ENCODE assay signal across 23 cellular contexts in genomic region chr4:109942292-109942926, GRCh38. TPM values are rescaled to one million over a fixed set of nuclear protein-coding genes. Genes with fewer than 3 reads are reported as not detected.
DNase-seq lines count a peak whose midpoint lies in the region; ATAC-seq, FAIRE-seq and TF ChIP-seq lines count a peak whose summit lies in the region.
"Had no signal": no experiment of that assay in that cellular context is flagged by ENCODE, and none has a peak within 500 bp of the region (broad histone marks: within the 10 kb centered on the region; RNA-seq: fewer than 3 reads in every experiment).

No MANE protein-coding gene starts in this region.

- no peaks in the 10 kb centered on the region for H3K9me1 ChIP-seq in K562 (ENCODE audit: control insufficient read depth, insufficient read depth, low read length)

- H3K27ac ChIP-seq in K562 (ENCODE audit: extremely low read depth, low read depth, low read length): no peak overlapping the region
- no peak overlapping the region for H3K27ac ChIP-seq in mesendoderm (ENCODE audit: low read depth, low read length)
- no peak overlapping the region for H3K27ac ChIP-seq in transverse colon
- no peak overlapping the region for H3K27ac ChIP-seq in tibial nerve
- H3K27ac ChIP-seq: BLaER1, KMS-11 had no signal

- H3K4me2 ChIP-seq in K562 (ENCODE audit: insufficient read depth, low read length) (no peak overlapping the region), mesendoderm (ENCODE audit: low read length) (no peak overlapping the region)
- H3K4me2 ChIP-seq: BLaER1, KMS-11, SK-N-SH had no signal

- TF ChIP-seq CTCF in K562 (IDR thresholded peaks at IDR 0.05 in 2 of 3, conservative IDR thresholded peaks at IDR 0.05 in 1 of 3; ENCODE audit: insufficient read depth in 2 of 3, low read depth in 1 of 3, low read length in 3 of 3) (no peak), transverse colon (IDR thresholded peaks at IDR 0.05) (no peak), tibial nerve (IDR thresholded peaks at IDR 0.05) (no peak)

- no peak overlapping the region for H3K4ac ChIP-seq in mesendoderm (ENCODE audit: low read depth, low read length)

- peaks cover 0 to 8% of the 10 kb centered on the region in 2 experiments; a peak in 1 of 5 replicates for H3K27me3 ChIP-seq in K562 (ENCODE audit: control insufficient read depth in 2 of 2, insufficient read depth in 2 of 2, low read length in 2 of 2)
- H3K27me3 ChIP-seq in mesendoderm (ENCODE audit: insufficient read depth, low read length, poor library complexity): no peaks in the 10 kb centered on the region
- H3K27me3 ChIP-seq in transverse colon: no peaks in the 10 kb centered on the region
- H3K27me3 ChIP-seq in tibial nerve: no peaks in the 10 kb centered on the region
- H3K27me3 ChIP-seq: BLaER1 had no signal

- no peak for TF ChIP-seq RAD21 in K562 (CRISPR knock-in tag; conservative IDR thresholded peaks at IDR 0.05 in 1 of 2, IDR thresholded peaks at IDR 0.05 in 1 of 2)

- DNase-seq in HuH-7.5 (ENCODE audit: low spot score) (peak; percentile 13), K562 (ENCODE audit: extremely low read depth in 1 of 4, low spot score in 3 of 4) (no peak), glomerular visceral epithelial cell (ENCODE audit: extremely low spot score) (peak; percentile 13), mesendoderm (no peak), transverse colon (no peak), erythroblast (lab: John Stamatoyannopoulos, UW) (no peak), tibial nerve (ENCODE audit: low spot score in 2 of 2) (no peak)
- DNase-seq: CD4-positive, CD25-positive, alpha-beta regulatory T cell; DMS153; DND-41; NCI-H1092 treated with DMSO at 0.1 percent for 48 hours; NCI-H1436 treated with DMSO at 0.1 percent for 48 hours; NCI-H2029; NCI-H446 treated with DMSO at 0.1 percent for 48 hours; NCI-H526; NK-92 treated with Interleukin-12 subunit alpha and Interleukin-12 subunit beta, amount 100 ng/mL, for 24 hours; PC-3; SK-N-SH had no signal

- POLR2A ChIA-PET in K562 (lab: Yijun Ruan, JAX): no interaction called here

- no peaks in the 10 kb centered on the region for H3K9me3 ChIP-seq in K562 (replicated peaks; ENCODE audit: control insufficient read depth, insufficient read depth, low read depth, low read length)
- H3K9me3 ChIP-seq in transverse colon: no peaks in the 10 kb centered on the region
- no peaks in the 10 kb centered on the region for H3K9me3 ChIP-seq in tibial nerve
- H3K9me3 ChIP-seq: BLaER1, SK-N-SH had no signal

- TF ChIP-seq POLR2A in K562 (conservative IDR thresholded peaks at IDR 0.05): no peak
- no peak for TF ChIP-seq POLR2A in transverse colon (IDR thresholded peaks at IDR 0.05)
- TF ChIP-seq POLR2A in erythroblast (IDR thresholded peaks at IDR 0.05; ENCODE audit: low read length): no peak
- TF ChIP-seq POLR2A in tibial nerve (IDR thresholded peaks at IDR 0.05): no peak

- no peak overlapping the region for H2AK5ac ChIP-seq in mesendoderm (ENCODE audit: low read length)

- WGBS in K562 (ENCODE audit: insufficient coverage, low coverage, missing lambda C conversion rate): 15% methylated on average over 4 of the region's 4 CpGs
- WGBS in mesendoderm (ENCODE audit: extremely low coverage, insufficient coverage, low lambda C conversion rate): no CpG with 5 or more reads among the region's 4 CpGs
- WGBS in transverse colon (ENCODE audit: low coverage in 1 of 2), 2 donors: 49 to 68% methylated on average over 3 to 4 of the region's 4 CpGs
- 65 to 75% methylated on average over 4 of the region's 4 CpGs for WGBS in tibial nerve, 2 donors

- peak overlapping the region; percentile 45 for H2BK120ac ChIP-seq in mesendoderm (ENCODE audit: low read depth, low read length)

- no peak overlapping the region for H3K4me3 ChIP-seq in K562
- no peak overlapping the region for H3K4me3 ChIP-seq in mesendoderm (ENCODE audit: low read length)
- H3K4me3 ChIP-seq in transverse colon: no peak overlapping the region
- no peak overlapping the region for H3K4me3 ChIP-seq in tibial nerve
- H3K4me3 ChIP-seq: BLaER1 had no signal

- no peak overlapping the region for H3K56ac ChIP-seq in mesendoderm (ENCODE audit: low read length)

- no peak for ATAC-seq in K562
- no peak for ATAC-seq in HG03135 (IDR thresholded peaks at IDR 0.05; ENCODE audit: unreplicated experiment)
- ATAC-seq: PC-3 had no signal

- FAIRE-seq in K562 (lab: Jason Lieb, UNC): no peak
- FAIRE-seq: GM12892, H54 had no signal

- H2BK5ac ChIP-seq in mesendoderm (ENCODE audit: low read length): no peak overlapping the region

- H3K9ac ChIP-seq in K562 (ENCODE audit: insufficient read depth in 1 of 2, low read depth in 2 of 2, low read length in 2 of 2) (no peak overlapping the region), mesendoderm (ENCODE audit: low read length) (no peak overlapping the region)
- H3K9ac ChIP-seq: BLaER1, KMS-11, SK-N-SH had no signal

- TF ChIP-seq EP300 in K562 (IDR thresholded peaks at IDR 0.05; ENCODE audit: low read length) (no peak), transverse colon (IDR thresholded peaks at IDR 0.05; ENCODE audit: low read depth) (no peak), tibial nerve (IDR thresholded peaks at IDR 0.05) (no peak)

- intact Hi-C loops in K562 (cut with micrococcal nuclease) (no loop called here), transverse colon (cut with DNase I; ENCODE audit: low total_unique reads) (no loop called here)

- H4K5ac ChIP-seq in mesendoderm (ENCODE audit: low read length): no peak overlapping the region

- H3K79me2 ChIP-seq in K562 (ENCODE audit: control insufficient read depth, insufficient read depth, low read length) (no peaks in the 10 kb centered on the region), mesendoderm (ENCODE audit: control insufficient read depth, insufficient read depth, low read length) (no peaks in the 10 kb centered on the region)

- peak overlapping the region; percentile 56 for H4K8ac ChIP-seq in mesendoderm (ENCODE audit: low read depth, low read length)

- H3K23ac ChIP-seq in mesendoderm (ENCODE audit: low read length): no peak overlapping the region

- in situ Hi-C loops in K562 (cut with MboI) (no loop called here), transverse colon (cut with MboI; ENCODE audit: low pct_ligation_motif_present in 1 of 4, low pct_unique_long_range_greater_than_20kb in 1 of 4, low sequenced_read_pairs in 3 of 4) (no loop called here)

- H4K20me1 ChIP-seq in K562 (replicated peaks; ENCODE audit: control insufficient read depth, insufficient read depth, low read length): no peaks in the 10 kb centered on the region
- H4K20me1 ChIP-seq: BLaER1 had no signal

- no peak overlapping the region for H2AFZ ChIP-seq in K562 (ENCODE audit: low read depth, low read length)

- peaks cover 5% of the 10 kb centered on the region for H3K79me1 ChIP-seq in mesendoderm (ENCODE audit: low read length)

- no TSS peak for BruUV-seq in K562 (replicated peaks; lab: Mats Ljungman, UMichigan)

- H2BK15ac ChIP-seq in mesendoderm (replicated peaks; ENCODE audit: low read depth): no peak overlapping the region

- CTCF ChIA-PET in K562 (lab: Yijun Ruan, JAX; ENCODE audit: low intra/inter-chr PET ratio): no interaction called here

- H3K4me1 ChIP-seq in K562 (replicated peaks in 1 of 2; ENCODE audit: control insufficient read depth in 2 of 2, insufficient read depth in 2 of 2, low read length in 2 of 2) (peaks cover 0 to 7% of the 10 kb centered on the region in 2 experiments; a peak in 3 of 5 replicates), mesendoderm (ENCODE audit: control insufficient read depth, low read depth, low read length) (no peaks in the 10 kb centered on the region), transverse colon (no peaks in the 10 kb centered on the region), tibial nerve (no peaks in the 10 kb centered on the region)
- H3K4me1 ChIP-seq: BLaER1 had no signal

- no peaks in the 10 kb centered on the region for H3K36me3 ChIP-seq in K562 (ENCODE audit: control insufficient read depth, insufficient read depth, low read length)
- peaks cover 2% of the 10 kb centered on the region for H3K36me3 ChIP-seq in mesendoderm (ENCODE audit: control insufficient read depth, insufficient read depth, low read length)
- H3K36me3 ChIP-seq in transverse colon: no peaks in the 10 kb centered on the region
- H3K36me3 ChIP-seq in tibial nerve: no peaks in the 10 kb centered on the region
- H3K36me3 ChIP-seq: BLaER1 had no signal

- peak overlapping the region; percentile 68 for H3K18ac ChIP-seq in mesendoderm (ENCODE audit: low read length)

TF ChIP-seq in K562, 482 proteins besides CTCF, POLR2A, EP300 and RAD21 (continues in another document):
- TF ChIP-seq KLF10 (CRISPR knock-in tag; IDR thresholded peaks at IDR 0.05) (no peak), THRB (CRISPR knock-in tag; conservative IDR thresholded peaks at IDR 0.05) (no peak)

RNA-seq across cellular contexts. Expression of gene EGF, which starts 29.7 kb away (rescaled TPM):
- total RNA-seq in K562 (2011; cell fraction: chromatin; rRNA removed; ENCODE audit: low replicate concordance): 1.7 and 3.0 TPM in 2 replicates
- 0.83 and 1.2 TPM in 2 replicates for total RNA-seq in K562 (2011; cell fraction: nucleolus; rRNA removed)
- total RNA-seq in K562 (2011; cell fraction: nucleoplasm; rRNA removed): 2.3 and 2.7 TPM in 2 replicates
- total RNA-seq in K562 (2014; rRNA removed) (0.78 and 1.3 TPM in 2 replicates), K562 (2014; rRNA removed; fragmentation: Illumina TruSeq; extraction: Trizol) (1.6 and 1.7 TPM in 2 replicates), K562 (2015; rRNA removed; fragmentation: Illumina TruSeq; extraction: Trizol) (2.0 and 2.4 TPM in 2 replicates), K562 (2021) (1.2 and 1.5 TPM in 2 replicates), transverse colon (1 to 10 TPM in 2 of 4 donors, under 1 TPM in 2; 0.79 to 3.1 (median 1.1) TPM), tibial nerve (1 to 10 TPM in 1 of 4 donors, under 1 TPM in 1, not detected in 2; 0.42 to 1.6 TPM)
- polyA plus RNA-seq in K562 (2011; rRNA removed) (0.40 and 1.0 TPM in 2 replicates), K562 (2014; fragmentation: Illumina TruSeq; extraction: Trizol) (0.91 TPM in 2 replicates), K562 (2014; fragmentation: Nextera tagmentation; extraction: Ambion mirVana) (1 to 10 TPM in 1 of 2 experiments, under 1 TPM in 1; 0.32 to 1.0 TPM), K562 (2014; rRNA removed) (0.88 and 3.1 TPM in 2 replicates)
- polyA plus RNA-seq in K562 (2011; cell fraction: cytosol; rRNA removed): 0.31 and 0.52 TPM in 2 replicates
- polyA plus RNA-seq in K562 (2011; cell fraction: nucleus; rRNA removed): 1.2 and 2.0 TPM in 2 replicates
- polyA plus RNA-seq in K562 (2012): 1.8 and 4.8 TPM in 2 replicates
- polyA minus RNA-seq in K562 (2011; rRNA and poly(A)+ RNA removed): 1.5 and 3.1 TPM in 2 replicates
- 0.55 TPM in 1 of 2 replicates, not detected in the other for polyA minus RNA-seq in K562 (2011; cell fraction: cytosol; rRNA and poly(A)+ RNA removed)
- 0.40 and 2.4 TPM in 2 replicates for polyA minus RNA-seq in K562 (2011; cell fraction: nucleus; rRNA and poly(A)+ RNA removed)
- 3.9 TPM for polyA plus RNA-seq in mesendoderm (2013, experiment 1 of 2)
- 3.5 TPM for polyA plus RNA-seq in mesendoderm (2013, experiment 2 of 2)
- polyA plus RNA-seq: CD4-positive, CD25-positive, alpha-beta regulatory T cell had no signal

Comparison
In these comparisons a context has a peak if more than half of its experiments do, and no peak if none do; other contexts are left out.
1. DNase-seq: peak in HuH-7.5 (single experiment) and glomerular visceral epithelial cell (single experiment); none in K562 (0 of 4), mesendoderm (single experiment), transverse colon (single experiment), erythroblast (0 of 2) and tibial nerve (0 of 2).